In genomic region chr5:50873594-50874276, GRCh38 we compare ENCODE assay signal across 17 cellular contexts.
"Had no signal": no experiment of that assay in that cellular context is flagged by ENCODE, and none has a peak within 500 bp of the region (broad histone marks: within the 10 kb centered on the region; RNA-seq: fewer than 3 reads in every experiment).

No MANE protein-coding gene starts in this region.

- ATAC-seq: activated CD8-positive, alpha-beta memory T cell treated with anti-CD3 and anti-CD28 coated beads, Interleukin-2, amount 10 ng/mL, durations not matched to agents 7 days and 5 days; activated CD8-positive, alpha-beta T cell treated with anti-CD3 and anti-CD28 coated beads for 36 hours; left lobe of liver; natural killer cell had no signal

- H3K4me3 ChIP-seq: lung, spleen, testis, vagina had no signal

- DNase-seq: activated CD4-positive, alpha-beta T cell treated with anti-CD3 and anti-CD28 coated beads, Interleukin-2, amount 10 ng/mL, durations not matched to agents 7 days and 5 days; activated CD4-positive, CD25-positive, alpha-beta regulatory T cell treated with anti-CD3 and anti-CD28 coated beads, Interleukin-2, amount 50 U/mL, for 72 hours; activated CD8-positive, alpha-beta memory T cell treated with anti-CD3 and anti-CD28 coated beads, Interleukin-2, amount 10 ng/mL, durations not matched to agents 7 days and 5 days; activated gamma-delta T cell; activated T-cell treated with anti-CD3 and anti-CD28 coated beads for 4 hours; anterior cingulate cortex; effector CD4-positive, alpha-beta T cell; immature natural killer cell; natural killer cell; retina; spleen; stimulated activated CD4-positive, alpha-beta T cell treated with anti-CD3 and anti-CD28 coated beads, Interleukin-4, amount 100 ng/mL, for 1 hour had no signal
